Comparison of ENCODE assay signal across 8 cellular contexts in the genomic region with DNA sequence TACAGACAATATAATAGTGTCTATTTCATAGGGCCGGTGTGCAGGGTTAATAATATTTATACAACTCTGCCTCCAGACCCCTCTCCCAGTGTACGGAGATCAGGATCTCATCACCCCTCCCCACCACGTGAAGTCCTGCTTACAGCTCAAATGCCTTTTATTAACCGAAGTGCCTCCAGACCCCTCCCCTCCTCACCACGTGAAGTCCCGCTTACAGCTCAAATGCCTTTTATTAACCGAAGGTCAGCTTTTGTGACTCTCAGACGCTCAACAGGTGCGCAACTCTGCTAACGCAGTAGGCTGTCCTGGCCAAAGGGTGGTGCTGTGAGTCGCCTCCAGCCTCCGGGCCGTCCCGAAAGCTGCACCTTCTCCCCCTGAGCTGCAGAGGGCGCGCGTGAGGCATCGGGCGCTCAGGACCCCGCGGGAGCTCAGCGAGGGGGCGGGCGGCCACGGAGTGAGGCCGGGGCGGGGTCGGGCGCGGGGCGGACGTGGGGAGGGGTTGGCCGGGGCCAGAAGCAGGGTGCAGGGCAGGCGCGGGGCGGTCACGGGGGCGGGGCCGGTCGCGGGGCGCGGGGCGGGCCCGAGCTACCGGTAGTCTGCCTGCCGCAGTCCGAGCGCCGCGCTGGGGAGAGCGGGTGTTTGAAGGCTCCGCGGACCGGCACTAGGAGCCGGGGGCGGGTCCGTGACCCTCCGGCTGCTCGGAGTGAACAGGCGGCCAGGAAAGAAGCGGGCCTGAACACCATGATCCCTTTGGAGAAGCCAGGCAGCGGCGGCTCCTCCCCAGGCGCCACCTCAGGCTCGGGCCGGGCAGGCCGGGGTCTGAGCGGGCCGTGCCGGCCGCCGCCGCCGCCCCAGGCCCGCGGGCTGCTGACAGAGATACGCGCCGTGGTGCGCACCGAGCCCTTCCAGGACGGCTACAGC. TPM values are rescaled to one million over a fixed set of nuclear protein-coding genes. Genes with fewer than 3 reads are reported as not detected.
DNase-seq lines count a peak whose midpoint lies in the region; ATAC-seq, FAIRE-seq and TF ChIP-seq lines count a peak whose summit lies in the region.

A gene (plus strand): TSS at position 606 of the 921 bp plus-strand sequence. CDS start 136 bp downstream, at position 742.

- no peaks in the 10 kb centered on the region; a peak in 1 of 22 replicates for H3K27me3 ChIP-seq in BLaER1 treated with 17β-estradiol and CSF1 and Interleukin-3, amounts not matched to agents 10 nM and 100 nM
- peaks cover 0 to 5% of the 10 kb centered on the region in 2 experiments; a peak in 1 of 5 replicates for H3K27me3 ChIP-seq in HepG2 (ENCODE audit: control insufficient read depth in 1 of 2, insufficient read depth in 2 of 2, low read length in 2 of 2)

- DNase-seq in GM19240 (ENCODE audit: insufficient read length, low spot score) = peak; percentile 47
- DNase-seq in NCI-H526 treated with DMSO at 0.1 percent for 48 hours (lab: John Stamatoyannopoulos, UW) = peak; percentile 84
- DNase-seq in activated CD4-positive, alpha-beta T cell treated with anti-CD3 and anti-CD28 coated beads, Interleukin-2, amount 50 U/mL, for 1 hour = peak; percentile 93
- peak; percentile 96 for DNase-seq in dermis blood vessel endothelial cell
- peak; percentile 88 for DNase-seq in HepG2 (ENCODE audit: low spot score)
- peak; percentile 94 for DNase-seq in stimulated activated CD4-positive, alpha-beta T cell treated with anti-CD3 and anti-CD28 coated beads, Interleukin-4, amount 100 ng/mL, for 24 hours

- WGBS in HepG2 (ENCODE audit: low lambda C conversion rate) = 1% methylated on average over 10 of the region's 83 CpGs

- CTCF ChIA-PET in HepG2 (lab: Yijun Ruan, JAX; ENCODE audit: low intra/inter-chr PET ratio, low total read pairs) = interaction anchor here (0.6 to 3.6 kb wide), 8 partner anchors 47 to 257 kb away, joined by 3 to 59 read pairs (median 4); no protein-coding TSS in a partner anchor

- TF ChIP-seq EP300 in HepG2 (IDR thresholded peaks at IDR 0.05; ENCODE audit: low read depth in 2 of 2, low read length in 2 of 2) = 0 out of 4 replicates have a peak, but pooled peaks of 1 of the 2 experiments have one; percentile 13
- TF ChIP-seq EP300 in HepG2 (CRISPR knock-in tag; IDR thresholded peaks at IDR 0.05; ENCODE audit: borderline replicate concordance) = no peak

- intact Hi-C loops in HepG2 (cut with micrococcal nuclease; ENCODE audit: unreplicated experiment) = loop anchor here (1.0 to 5.0 kb wide), 7 partner anchors 40 to 257 kb away; no protein-coding TSS in a partner anchor

- peak; percentile 95 for TF ChIP-seq RAD21 in HepG2 (CRISPR knock-in tag; IDR thresholded peaks at IDR 0.05)

- no TSS peak for BruUV-seq in HepG2 (replicated peaks; lab: Mats Ljungman, UMichigan)

- peak within 1 kb of the TSS; percentile 89 to 98 (median 97) for H3K9ac ChIP-seq in BLaER1 treated with 17β-estradiol and CSF1 and Interleukin-3, amounts not matched to agents 10 nM and 100 nM
- peak within 1 kb of the TSS; percentile 84 for H3K9ac ChIP-seq in HepG2 (ENCODE audit: insufficient read depth, low read depth, low read length)

- ATAC-seq in HG03460 (IDR thresholded peaks at IDR 0.05; ENCODE audit: unreplicated experiment) = peak; percentile 50
- ATAC-seq in HepG2 = peak; percentile 84

- peaks cover 20 to 48% (median 40%) of the 10 kb centered on the region in 11 experiments; a peak in 20 of 22 replicates for H4K20me1 ChIP-seq in BLaER1 treated with 17β-estradiol and CSF1 and Interleukin-3, amounts not matched to agents 10 nM and 100 nM
- H4K20me1 ChIP-seq in HepG2 (ENCODE audit: insufficient read depth, low read length) = peaks cover 18% of the 10 kb centered on the region

- H3K79me2 ChIP-seq in HepG2 (ENCODE audit: insufficient read depth, low read length) = peaks cover 43% of the 10 kb centered on the region

- peak; percentile 95 to 97 for TF ChIP-seq POLR2A in HepG2 (IDR thresholded peaks at IDR 0.05; ENCODE audit: insufficient read depth in 1 of 2, low read depth in 2 of 2, low read length in 2 of 2)

- H3K4me1 ChIP-seq in BLaER1 treated with 17β-estradiol and CSF1 and Interleukin-3, amounts not matched to agents 10 nM and 100 nM = peaks cover 14 to 28% (median 18%) of the 10 kb centered on the region in 10 experiments
- peaks cover 49% of the 10 kb centered on the region for H3K4me1 ChIP-seq in HepG2 (ENCODE audit: insufficient read depth, low read length)

- TF ChIP-seq CTCF in HepG2 (CRISPR knock-in tag; IDR thresholded peaks at IDR 0.05) = peak; percentile 99

- no peaks in the 10 kb centered on the region for H3K36me3 ChIP-seq in BLaER1 treated with 17β-estradiol and CSF1 and Interleukin-3, amounts not matched to agents 10 nM and 100 nM
- H3K36me3 ChIP-seq in HepG2 (replicated peaks in 1 of 2; ENCODE audit: control insufficient read depth in 1 of 2, insufficient read depth in 2 of 2, low read length in 2 of 2) = no peaks in the 10 kb centered on the region

- POLR2A ChIA-PET in HepG2 (lab: Yijun Ruan, JAX) = interaction anchor here (0.6 to 2.4 kb wide), 44 partner anchors 8 to 671 kb away, joined by 3 to 39 read pairs (median 4); a partner anchor contains a TSS

- peaks cover 0 to 3% (median 0%) of the 10 kb centered on the region in 11 experiments; a peak in 1 of 22 replicates for H3K9me3 ChIP-seq in BLaER1 treated with 17β-estradiol and CSF1 and Interleukin-3, amounts not matched to agents 10 nM and 100 nM (replicated peaks in 1 of 11)
- no peaks in the 10 kb centered on the region for H3K9me3 ChIP-seq in HepG2 (ENCODE audit: low read length)

- peak within 1 kb of the TSS; percentile 87 to 99 (median 93) for H3K4me2 ChIP-seq in BLaER1 treated with 17β-estradiol and CSF1 and Interleukin-3, amounts not matched to agents 10 nM and 100 nM
- peak within 1 kb of the TSS; percentile 97 for H3K4me2 ChIP-seq in HepG2 (ENCODE audit: low read depth, low read length)

- H2AFZ ChIP-seq in HepG2 (ENCODE audit: low read length) = peak within 1 kb of the TSS; percentile 90

- peak; percentile 60 for FAIRE-seq in HepG2 (lab: Jason Lieb, UNC)

- peak within 1 kb of the TSS; percentile 81 to 99 (median 94) for H3K4me3 ChIP-seq in BLaER1 treated with 17β-estradiol and CSF1 and Interleukin-3, amounts not matched to agents 10 nM and 100 nM
- peak within 1 kb of the TSS; percentile 89 to 96 (median 93) for H3K4me3 ChIP-seq in HepG2 (replicated peaks in 1 of 3; ENCODE audit: insufficient read depth in 1 of 3, low read depth in 2 of 3, low read length in 3 of 3)

- in situ Hi-C loops in HepG2 (cut with HindIII; ENCODE audit: extremely low pct_ligation_motif_present, low pct_unique_long_range_greater_than_20kb) = loop anchor here (5.0 kb wide), 2 partner anchors 120 to 255 kb away; no protein-coding TSS in a partner anchor

- H3K27ac ChIP-seq in BLaER1 treated with 17β-estradiol and CSF1 and Interleukin-3, amounts not matched to agents 10 nM and 100 nM = peak within 1 kb of the TSS; percentile 88 to 99 (median 93)
- peak within 1 kb of the TSS; percentile 75 for H3K27ac ChIP-seq in HepG2 (ENCODE audit: extremely low read length, insufficient read depth, low read length)

TF ChIP-seq in HepG2, 621 proteins besides CTCF, POLR2A, EP300 and RAD21 (continues in another document):
- TF ChIP-seq, protein P1, sequence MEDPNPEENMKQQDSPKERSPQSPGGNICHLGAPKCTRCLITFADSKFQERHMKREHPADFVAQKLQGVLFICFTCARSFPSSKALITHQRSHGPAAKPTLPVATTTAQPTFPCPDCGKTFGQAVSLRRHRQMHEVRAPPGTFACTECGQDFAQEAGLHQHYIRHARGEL (CRISPR knock-in tag; IDR thresholded peaks at IDR 0.05) = no peak
- TF ChIP-seq RBAK (CRISPR knock-in tag; IDR thresholded peaks at IDR 0.05) = no peak
- peak; percentile 73; the same call in 1 of the 3 replicates for TF ChIP-seq MXI1 (IDR thresholded peaks at IDR 0.05; ENCODE audit: borderline replicate concordance, low read depth, low read length)
- TF ChIP-seq ZNF274 (CRISPR knock-in tag; IDR thresholded peaks at IDR 0.05) = 0 out of 2 replicates have a peak, but pooled peaks have one; percentile 31
- peak; percentile 31; the same call in 1 of the 2 replicates for TF ChIP-seq PHF21A (CRISPR knock-in tag; IDR thresholded peaks at IDR 0.05)
- peak; percentile 58; the same call in 1 of the 2 replicates for TF ChIP-seq ESRRA (CRISPR knock-in tag; IDR thresholded peaks at IDR 0.05; ENCODE audit: low read depth)
- no peak for TF ChIP-seq SUZ12 (IDR thresholded peaks at IDR 0.05; ENCODE audit: low read depth, low read length)
- TF ChIP-seq LCORL (IDR thresholded peaks at IDR 0.05) = no peak
- TF ChIP-seq LCORL (CRISPR knock-in tag; IDR thresholded peaks at IDR 0.05) = peak; percentile 77
- TF ChIP-seq ZNF614 (CRISPR knock-in tag; IDR thresholded peaks at IDR 0.05; ENCODE audit: borderline replicate concordance) = 0 out of 2 replicates have a peak, but pooled peaks have one; percentile 32

RNA-seq across cellular contexts. Expression of the gene that starts here (rescaled TPM):
- 70.1 and 88.7 TPM in 2 replicates for total RNA-seq in dermis blood vessel endothelial cell
- 24.3 and 30.2 TPM in 2 replicates for total RNA-seq in HepG2 (2016; rRNA removed; fragmentation: Illumina TruSeq; extraction: Trizol)
- total RNA-seq in HepG2 (2016; cell fraction: cytosol; rRNA removed; fragmentation: Illumina TruSeq; extraction: Trizol; ENCODE audit: low read depth) = 5.3 and 5.9 TPM in 2 replicates
- 24.1 and 28.2 TPM in 2 replicates for total RNA-seq in HepG2 (2016; cell fraction: insoluble cytoplasmic fraction; rRNA removed; fragmentation: Illumina TruSeq; extraction: Trizol)
- total RNA-seq in HepG2 (2016; cell fraction: membrane; rRNA removed; fragmentation: Illumina TruSeq; extraction: Trizol) = 10.8 and 11.7 TPM in 2 replicates
- total RNA-seq in HepG2 (2016; cell fraction: nucleus; rRNA removed; fragmentation: Illumina TruSeq; extraction: Trizol) = 13.0 and 16.0 TPM in 2 replicates
- 16.3 and 18.6 TPM in 2 replicates for polyA plus RNA-seq in HepG2 (2011; rRNA removed)
- polyA plus RNA-seq in HepG2 (2011; cell fraction: cytosol; rRNA removed) = 8.2 and 13.1 TPM in 2 replicates
- polyA plus RNA-seq in HepG2 (2011; cell fraction: nucleus; rRNA removed) = 9.5 and 12.7 TPM in 2 replicates
- 44.1 and 47.2 TPM in 2 replicates for polyA plus RNA-seq in HepG2 (2012)
- polyA plus RNA-seq in HepG2 (2016; cell fraction: cytosol; fragmentation: Illumina TruSeq; extraction: Trizol; ENCODE audit: low read depth) = 3.7 and 4.1 TPM in 2 replicates
- 20.8 and 22.2 TPM in 2 replicates for polyA plus RNA-seq in HepG2 (2016; cell fraction: insoluble cytoplasmic fraction; fragmentation: Illumina TruSeq; extraction: Trizol; ENCODE audit: low read depth)
- polyA plus RNA-seq in HepG2 (2016; cell fraction: membrane; fragmentation: Illumina TruSeq; extraction: Trizol; ENCODE audit: low read depth) = 5.4 and 6.7 TPM in 2 replicates
- 17.1 and 19.2 TPM in 2 replicates for polyA plus RNA-seq in HepG2 (2016; cell fraction: nucleus; fragmentation: Illumina TruSeq; extraction: Trizol; ENCODE audit: insufficient read depth, low read depth)
- polyA minus RNA-seq in HepG2 (2011; rRNA and poly(A)+ RNA removed; ENCODE audit: low replicate concordance) = 6.8 and 7.3 TPM in 2 replicates
- polyA minus RNA-seq in HepG2 (2011; cell fraction: cytosol; rRNA and poly(A)+ RNA removed) = 15.5 and 20.7 TPM in 2 replicates
- polyA minus RNA-seq in HepG2 (2011; cell fraction: nucleus; rRNA and poly(A)+ RNA removed) = 32.6 and 33.4 TPM in 2 replicates

Comparison
In these comparisons a context has a peak if more than half of its experiments do, and no peak if none do; other contexts are left out.
1. Peak in every context shown above with its lines: DNase-seq, ATAC-seq, H3K4me3 ChIP-seq and H3K27ac ChIP-seq.